27 cellular contexts compared by ENCODE assay signal in the genomic region with DNA sequence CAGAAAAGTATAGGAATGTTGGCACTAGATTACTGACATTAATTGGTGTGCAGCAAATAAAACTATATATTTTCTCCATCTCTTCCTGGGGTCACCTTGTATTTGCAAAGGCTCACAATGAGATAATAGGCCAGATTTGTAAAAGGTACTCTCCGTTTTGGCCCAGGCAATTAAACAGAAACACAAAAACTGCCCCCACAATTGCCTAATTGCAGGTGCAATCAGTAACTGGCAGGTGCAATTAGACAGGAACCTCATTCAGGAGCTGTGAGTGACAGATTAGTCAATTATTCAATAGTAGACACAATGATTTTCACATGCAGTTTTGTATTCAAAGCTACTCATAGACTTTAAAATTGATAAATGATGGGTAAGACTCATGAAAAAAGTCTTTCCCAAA.
DNase-seq lines count a peak whose midpoint lies in the region; ATAC-seq and TF ChIP-seq lines count a peak whose summit lies in the region.
"Had no signal": no experiment of that assay in that cellular context is flagged by ENCODE, and none has a peak within 500 bp of the region (broad histone marks: within the 10 kb centered on the region; RNA-seq: fewer than 3 reads in every experiment).

No MANE protein-coding gene starts in this region.

- no peak for ATAC-seq in activated naive CD8-positive, alpha-beta T cell treated with anti-CD3 and anti-CD28 coated beads, Interleukin-2, amount 10 ng/mL, durations not matched to agents 7 days and 5 days (ENCODE audit: low read depth)
- no peak for ATAC-seq in HG02763 (IDR thresholded peaks at IDR 0.05; ENCODE audit: unreplicated experiment)
- ATAC-seq in GM18868 (IDR thresholded peaks at IDR 0.05; ENCODE audit: unreplicated experiment), result no peak
- ATAC-seq: esophagus mucosa had no signal

- POLR2A ChIA-PET in activated naive CD8-positive, alpha-beta T cell treated with anti-CD3 and anti-CD28 coated beads, Interleukin-2, amount 10 ng/mL, durations not matched to agents 7 days and 5 days (lab: Charles Lee), result no interaction called here
- POLR2A ChIA-PET in activated CD4-positive, alpha-beta memory T cell treated with anti-CD3 and anti-CD28 coated beads for 36 hours (lab: Charles Lee), result no interaction called here

- H3K27ac Mint-ChIP-seq in activated naive CD8-positive, alpha-beta T cell treated with anti-CD3 and anti-CD28 coated beads, Interleukin-2, amount 10 ng/mL, durations not matched to agents 7 days and 5 days, result no peak overlapping the region
- H3K27ac Mint-ChIP-seq in activated naive CD8-positive, alpha-beta T cell treated with anti-CD3 and anti-CD28 coated beads for 36 hours, result no peak overlapping the region
- H3K27ac Mint-ChIP-seq in activated CD4-positive, alpha-beta memory T cell treated with anti-CD3 and anti-CD28 coated beads for 36 hours, result no peak overlapping the region
- H3K27ac Mint-ChIP-seq: activated naive CD4-positive, alpha-beta T cell treated with anti-CD3 and anti-CD28 coated beads for 36 hours; neural progenitor cell had no signal

- intact Hi-C loops in activated CD4-positive, alpha-beta memory T cell treated with anti-CD3 and anti-CD28 coated beads for 36 hours (cut with micrococcal nuclease), result no loop called here

- peaks cover 33% of the 10 kb centered on the region for H3F3A ChIP-seq in SU-DHL-6 (ENCODE audit: insufficient read depth)

- peaks cover 7% of the 10 kb centered on the region for H3K9me3 Mint-ChIP-seq in activated naive CD8-positive, alpha-beta T cell treated with anti-CD3 and anti-CD28 coated beads, Interleukin-2, amount 10 ng/mL, durations not matched to agents 7 days and 5 days
- H3K9me3 Mint-ChIP-seq in activated naive CD8-positive, alpha-beta T cell treated with anti-CD3 and anti-CD28 coated beads for 36 hours, result no peaks in the 10 kb centered on the region
- no peaks in the 10 kb centered on the region for H3K9me3 Mint-ChIP-seq in activated CD4-positive, alpha-beta memory T cell treated with anti-CD3 and anti-CD28 coated beads for 36 hours
- H3K9me3 Mint-ChIP-seq: activated naive CD4-positive, alpha-beta T cell treated with anti-CD3 and anti-CD28 coated beads for 36 hours; CD8-positive, alpha-beta memory T cell; endodermal cell; H9; neural progenitor cell had no signal

- no peaks in the 10 kb centered on the region for H4K20me1 ChIP-seq in SU-DHL-6 (ENCODE audit: low read depth, low read length)

- no peak for DNase-seq in activated naive CD8-positive, alpha-beta T cell treated with anti-CD3 and anti-CD28 coated beads, Interleukin-2, amount 10 ng/mL, durations not matched to agents 7 days and 5 days
- DNase-seq in activated naive CD8-positive, alpha-beta T cell treated with anti-CD3 and anti-CD28 coated beads for 36 hours, result no peak
- DNase-seq in NCI-H146 (lab: John Stamatoyannopoulos, UW), result peak; percentile 90
- DNase-seq in activated CD4-positive, alpha-beta memory T cell treated with anti-CD3 and anti-CD28 coated beads for 36 hours, result no peak
- DNase-seq: activated CD8-positive, alpha-beta memory T cell treated with anti-CD3 and anti-CD28 coated beads, Interleukin-2, amount 50 U/mL, for 48 hours; activated naive CD4-positive, alpha-beta T cell treated with anti-CD3 and anti-CD28 coated beads for 36 hours; CD8-positive, alpha-beta memory T cell; dermis blood vessel endothelial cell; endodermal cell; foreskin fibroblast; H9; KG1; left ventricle myocardium inferior; mesendoderm; NCI-H1694 treated with DMSO at 0.1 percent for 48 hours; NCI-H524 treated with DMSO at 0.1 percent for 48 hours; posterior cingulate gyrus; right cardiac atrium; SJCRH30; stimulated activated CD4-positive, alpha-beta T cell treated with anti-CD3 and anti-CD28 coated beads, Interleukin-1b, Interleukin-23, amount 100 ng/mL, for 48 hours; stomach had no signal

- peak overlapping the region; percentile 66 for H3K27ac ChIP-seq in SU-DHL-6 (ENCODE audit: low read depth, low read length)
- H3K27ac ChIP-seq: neural progenitor cell, SJCRH30 had no signal

- CTCF ChIA-PET in activated CD4-positive, alpha-beta memory T cell treated with anti-CD3 and anti-CD28 coated beads for 36 hours (lab: Charles Lee), result no interaction called here

- TF ChIP-seq CTCF in SU-DHL-6 (IDR thresholded peaks at IDR 0.05; ENCODE audit: insufficient read depth, low read length, poor library complexity, severe bottlenecking), result no peak

- H3K36me3 ChIP-seq in SU-DHL-6 (ENCODE audit: low read length), result no peaks in the 10 kb centered on the region
- H3K36me3 ChIP-seq: left ventricle myocardium inferior, neural progenitor cell, SJCRH30, stomach had no signal

- H3K9me3 ChIP-seq in SU-DHL-6 (ENCODE audit: insufficient read depth, low read length), result no peaks in the 10 kb centered on the region
- H3K9me3 ChIP-seq: left ventricle myocardium inferior, SJCRH30, stomach had no signal

- H3K36me3 Mint-ChIP-seq in activated naive CD8-positive, alpha-beta T cell treated with anti-CD3 and anti-CD28 coated beads, Interleukin-2, amount 10 ng/mL, durations not matched to agents 7 days and 5 days, result peaks cover 9% of the 10 kb centered on the region
- peaks cover 2% of the 10 kb centered on the region for H3K36me3 Mint-ChIP-seq in activated naive CD8-positive, alpha-beta T cell treated with anti-CD3 and anti-CD28 coated beads for 36 hours
- no peaks in the 10 kb centered on the region for H3K36me3 Mint-ChIP-seq in activated CD4-positive, alpha-beta memory T cell treated with anti-CD3 and anti-CD28 coated beads for 36 hours
- H3K36me3 Mint-ChIP-seq: brain, neural progenitor cell had no signal

- H3K4me3 Mint-ChIP-seq in activated naive CD8-positive, alpha-beta T cell treated with anti-CD3 and anti-CD28 coated beads, Interleukin-2, amount 10 ng/mL, durations not matched to agents 7 days and 5 days, result peak overlapping the region; percentile 27
- H3K4me3 Mint-ChIP-seq in activated naive CD8-positive, alpha-beta T cell treated with anti-CD3 and anti-CD28 coated beads for 36 hours, result no peak overlapping the region
- H3K4me3 Mint-ChIP-seq in activated CD4-positive, alpha-beta memory T cell treated with anti-CD3 and anti-CD28 coated beads for 36 hours, result no peak overlapping the region
- H3K4me3 Mint-ChIP-seq: activated naive CD4-positive, alpha-beta T cell treated with anti-CD3 and anti-CD28 coated beads for 36 hours; brain; endodermal cell; H9; neural progenitor cell had no signal

- no peak overlapping the region for H2AFZ ChIP-seq in SU-DHL-6 (ENCODE audit: low read depth, low read length, severe bottlenecking)
- H2AFZ ChIP-seq: neural progenitor cell had no signal

- 0 out of 2 replicates have a peak overlapping the region, but pooled peaks have one; percentile 23 for H3K9ac ChIP-seq in SU-DHL-6 (ENCODE audit: low read length)
- H3K9ac ChIP-seq: neural progenitor cell had no signal

- no peaks in the 10 kb centered on the region for H3K27me3 ChIP-seq in SU-DHL-6 (ENCODE audit: low read length)
- H3K27me3 ChIP-seq: neural progenitor cell, SJCRH30, stomach had no signal

- H3K79me2 ChIP-seq in SU-DHL-6 (ENCODE audit: insufficient read depth, low read length), result no peaks in the 10 kb centered on the region

- H3K4me3 ChIP-seq in SU-DHL-6 (ENCODE audit: insufficient read depth, low read length, poor library complexity, severe bottlenecking), result no peak overlapping the region
- H3K4me3 ChIP-seq: left ventricle myocardium inferior, neural progenitor cell, SJCRH30, stomach had no signal

- peaks cover 14% of the 10 kb centered on the region for H3K27me3 Mint-ChIP-seq in activated naive CD8-positive, alpha-beta T cell treated with anti-CD3 and anti-CD28 coated beads, Interleukin-2, amount 10 ng/mL, durations not matched to agents 7 days and 5 days
- H3K27me3 Mint-ChIP-seq in activated naive CD8-positive, alpha-beta T cell treated with anti-CD3 and anti-CD28 coated beads for 36 hours, result peaks cover 18% of the 10 kb centered on the region
- no peaks in the 10 kb centered on the region for H3K27me3 Mint-ChIP-seq in activated CD4-positive, alpha-beta memory T cell treated with anti-CD3 and anti-CD28 coated beads for 36 hours
- H3K27me3 Mint-ChIP-seq: CD8-positive, alpha-beta memory T cell had no signal

- no peaks in the 10 kb centered on the region for H3K9me2 ChIP-seq in SU-DHL-6 (replicated peaks; ENCODE audit: insufficient read depth, low read length)

- peaks cover 24% of the 10 kb centered on the region for H3K4me1 Mint-ChIP-seq in activated naive CD8-positive, alpha-beta T cell treated with anti-CD3 and anti-CD28 coated beads, Interleukin-2, amount 10 ng/mL, durations not matched to agents 7 days and 5 days
- peaks cover 13% of the 10 kb centered on the region for H3K4me1 Mint-ChIP-seq in activated naive CD8-positive, alpha-beta T cell treated with anti-CD3 and anti-CD28 coated beads for 36 hours
- peaks cover 9% of the 10 kb centered on the region for H3K4me1 Mint-ChIP-seq in activated CD4-positive, alpha-beta memory T cell treated with anti-CD3 and anti-CD28 coated beads for 36 hours (ENCODE audit: low read depth)

- peak overlapping the region; percentile 55 for H3K4me2 ChIP-seq in SU-DHL-6 (ENCODE audit: low read depth, low read length, poor library complexity, severe bottlenecking)
- H3K4me2 ChIP-seq: neural progenitor cell had no signal
